In the genomic region with DNA sequence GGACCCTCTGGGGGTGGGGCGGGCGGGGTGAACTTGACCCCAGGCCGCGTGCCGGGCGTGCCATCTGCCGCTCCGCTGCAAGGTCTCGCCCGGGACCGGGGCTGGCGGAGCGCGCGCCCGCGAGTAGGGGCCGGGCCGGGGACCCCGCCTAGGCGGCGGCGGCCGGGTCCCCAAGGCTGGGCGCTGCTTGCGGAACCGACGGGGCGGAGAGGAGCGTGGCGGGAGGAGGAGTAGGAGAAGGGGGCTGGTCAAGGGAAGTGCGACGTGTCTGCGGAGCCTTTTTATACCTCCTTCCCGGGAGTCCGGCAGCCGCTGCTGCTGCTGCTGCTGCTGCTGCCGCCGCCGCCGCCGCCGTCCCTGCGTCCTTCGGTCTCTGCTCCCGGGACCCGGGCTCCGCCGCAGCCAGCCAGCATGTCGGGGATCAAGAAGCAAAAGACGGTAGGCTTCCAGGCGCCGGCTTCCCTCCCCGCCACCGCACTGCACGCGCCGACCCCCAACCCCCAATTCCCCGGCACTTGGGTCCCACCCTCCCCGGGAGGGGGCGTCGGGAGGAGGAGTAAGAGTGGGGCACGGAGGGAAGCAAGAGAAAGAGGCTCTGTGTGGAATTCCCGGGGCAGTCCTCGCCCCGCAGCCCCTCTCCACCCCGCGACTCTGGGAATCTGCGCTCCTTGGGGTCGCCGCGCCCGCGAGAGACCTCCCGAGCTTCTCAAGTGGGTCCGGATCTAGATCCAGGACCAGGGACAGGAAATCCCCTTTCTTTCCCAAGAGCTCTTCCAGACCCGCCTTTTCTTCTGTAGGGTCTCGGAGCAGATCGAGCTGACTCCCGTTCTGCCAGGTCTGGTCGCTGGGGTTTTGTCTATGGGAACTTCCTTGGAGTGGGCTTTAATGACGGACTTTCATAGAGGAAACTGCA, we compare ENCODE assay signal across 8 cellular contexts. TPM values are rescaled to one million over a fixed set of nuclear protein-coding genes. Genes with fewer than 3 reads are reported as not detected.
DNase-seq lines count a peak whose midpoint lies in the region; ATAC-seq and TF ChIP-seq lines count a peak whose summit lies in the region.

A gene (plus strand): TSS at position 308 of the 913 bp plus-strand sequence. CDS start 104 bp downstream, at position 412.

- H3K36me3 ChIP-seq in H7 (replicated peaks; ENCODE audit: control insufficient read depth, insufficient read depth, low read length) (no peaks in the 10 kb centered on the region), mammary epithelial cell (ENCODE audit: insufficient read depth, low read length) (no peaks in the 10 kb centered on the region), skeletal muscle satellite cell (ENCODE audit: insufficient read depth, low read length) (no peaks in the 10 kb centered on the region)

- peak within 1 kb of the TSS; percentile 95 for H2AFZ ChIP-seq in mammary epithelial cell (ENCODE audit: low read depth, low read length)

- H3K79me2 ChIP-seq in mammary epithelial cell (ENCODE audit: insufficient read depth, low read length) = no peaks in the 10 kb centered on the region

- in situ Hi-C loops in SK-MEL-5 (cut with HindIII; ENCODE audit: low pct_unique_long_range_greater_than_20kb, low sequenced_read_pairs) = no loop called here
- in situ Hi-C loops in mammary epithelial cell (cut with MboI; ENCODE audit: low sequenced_read_pairs in 2 of 2) = loop anchor here (10.0 kb wide), 1 partner anchor 75 kb away; no protein-coding TSS in a partner anchor

- H3K27me3 ChIP-seq in H7 (ENCODE audit: control insufficient read depth, insufficient read depth, low read length) (no peaks in the 10 kb centered on the region), mammary epithelial cell (ENCODE audit: insufficient read depth, low read length) (no peaks in the 10 kb centered on the region), skeletal muscle satellite cell (ENCODE audit: control insufficient read depth, insufficient read depth, low read length) (no peaks in the 10 kb centered on the region)

- peaks cover 3% of the 10 kb centered on the region for H3K4me1 ChIP-seq in mammary epithelial cell (ENCODE audit: insufficient read depth, low read length)
- H3K4me1 ChIP-seq in skeletal muscle satellite cell (ENCODE audit: control insufficient read depth, insufficient read depth, low read length) = peaks cover 38% of the 10 kb centered on the region

- WGBS in mammary epithelial cell (ENCODE audit: low coverage, missing lambda C conversion rate) = 3% methylated on average over 5 of the region's 82 CpGs

- H3K9ac ChIP-seq in mammary epithelial cell (ENCODE audit: insufficient read depth, low read length) = peak within 1 kb of the TSS; percentile 54
- peak within 1 kb of the TSS; percentile 83 for H3K9ac ChIP-seq in skeletal muscle satellite cell (ENCODE audit: low read depth, low read length)

- H3K4me2 ChIP-seq in mammary epithelial cell (ENCODE audit: insufficient read depth, low read depth, low read length) = peak within 1 kb of the TSS; percentile 88
- H3K4me2 ChIP-seq in skeletal muscle satellite cell (ENCODE audit: low read length) = peak within 1 kb of the TSS; percentile 97

- no peak within 1 kb of the TSS for H3K27ac ChIP-seq in mammary epithelial cell (ENCODE audit: insufficient read depth, low read depth, low read length)

- CTCF ChIA-PET in mammary epithelial cell (lab: Charles Lee; ENCODE audit: low non-redundant PET) = no interaction called here

- no peaks in the 10 kb centered on the region for H3K9me3 ChIP-seq in mammary epithelial cell (replicated peaks; ENCODE audit: insufficient read depth, low read length)
- no peaks in the 10 kb centered on the region for H3K9me3 ChIP-seq in skeletal muscle satellite cell (replicated peaks; ENCODE audit: low read length)

- intact Hi-C loops in mammary epithelial cell (cut with micrococcal nuclease) = loop anchor here (1.0 to 5.0 kb wide), 3 partner anchors 112 to 893 kb away; a partner anchor contains a TSS

- no peaks in the 10 kb centered on the region for H4K20me1 ChIP-seq in mammary epithelial cell (ENCODE audit: insufficient read depth, low read length)

- ATAC-seq in HG02852 (IDR thresholded peaks at IDR 0.05; ENCODE audit: unreplicated experiment) (no peak), HG03159 (IDR thresholded peaks at IDR 0.05; ENCODE audit: unreplicated experiment) (no peak)

- dilution Hi-C loops in mammary epithelial cell (cut with HindIII; ENCODE audit: low sequenced_read_pairs) = loop anchor here (5.0 kb wide), 1 partner anchor 53 kb away; no protein-coding TSS in a partner anchor

- BruUV-seq in mammary epithelial cell (replicated peaks; lab: Mats Ljungman, UMichigan) = no TSS peak

- H3K4me3 ChIP-seq in H7 (ENCODE audit: insufficient read depth, low read depth, low read length) (peak within 1 kb of the TSS; percentile 87), mammary epithelial cell (replicated peaks in 1 of 3; ENCODE audit: insufficient read depth in 1 of 3, low read depth in 2 of 3, low read length in 3 of 3) (peak within 1 kb of the TSS; percentile 35 to 79 (median 68)), skeletal muscle satellite cell (ENCODE audit: low read length) (peak within 1 kb of the TSS; percentile 83)

- no peak for TF ChIP-seq CTCF in mammary epithelial cell (conservative IDR thresholded peaks at IDR 0.05 in 1 of 2, IDR thresholded peaks at IDR 0.05 in 1 of 2; ENCODE audit: extremely low read depth in 1 of 2, insufficient read depth in 1 of 2, low read depth in 1 of 2, low read length in 2 of 2)

- DNase-seq in CD1c-positive myeloid dendritic cell (ENCODE audit: extremely low spot score) (peak; percentile 69), H7 (peak; percentile 88), SK-MEL-5 (ENCODE audit: low read depth, low spot score) (peak; percentile 58), mammary epithelial cell (peak; percentile 46), iPS-NIHi7 (ENCODE audit: extremely low spot score) (peak; percentile 67)

RNA-seq across cellular contexts. Expression of the gene that starts here (rescaled TPM):
- total RNA-seq in H7 (2014; rRNA removed; shearing (Covaris generic)) = 25.3 and 25.8 TPM in 2 replicates
- 69.3 and 71.8 TPM in 2 replicates for total RNA-seq in SK-MEL-5 (2014; rRNA removed; shearing (Covaris generic))
- polyA plus RNA-seq in SK-MEL-5 (2015; cell fraction: cytosol; rRNA removed) = 77.3 and 110 TPM in 2 replicates
- polyA plus RNA-seq in SK-MEL-5 (2015; cell fraction: nucleus; rRNA removed) = 34.3 and 38.4 TPM in 2 replicates
- 1 to 10 TPM; 3.8 to 9.1 TPM for total RNA-seq in mammary epithelial cell
- polyA plus RNA-seq in mammary epithelial cell = 6.8 TPM
- polyA minus RNA-seq in mammary epithelial cell = 5.5 TPM
- total RNA-seq in skeletal muscle satellite cell (2012; rRNA removed) = 73.8 and 85.8 TPM in 2 replicates
